Comparison of ENCODE assay signal across 20 cellular contexts in genomic region chrX:137823257-137823656, GRCh38.
DNase-seq lines count a peak whose midpoint lies in the region; ATAC-seq and TF ChIP-seq lines count a peak whose summit lies in the region.
"Had no signal": no experiment of that assay in that cellular context is flagged by ENCODE, and none has a peak within 500 bp of the region (broad histone marks: within the 10 kb centered on the region; RNA-seq: fewer than 3 reads in every experiment).

No MANE protein-coding gene starts in this region.

- H3K36me3 ChIP-seq in endodermal cell (ENCODE audit: control insufficient read depth, insufficient read depth, low read length) (no peaks in the 10 kb centered on the region), psoas muscle (ENCODE audit: insufficient read depth in 1 of 2, low read depth in 1 of 2) (no peaks in the 10 kb centered on the region), gastroesophageal sphincter (no peaks in the 10 kb centered on the region)

- H3K4me3 Mint-ChIP-seq in endodermal cell, result no peak overlapping the region
- H3K4me3 Mint-ChIP-seq: CD14-positive monocyte had no signal

- no peaks in the 10 kb centered on the region for H3K27me3 Mint-ChIP-seq in endodermal cell (ENCODE audit: insufficient read depth)

- no peak for TF ChIP-seq POLR2A in NB4 (IDR thresholded peaks at IDR 0.05; ENCODE audit: extremely low read depth, insufficient read length)
- no peak for TF ChIP-seq POLR2A in gastroesophageal sphincter (IDR thresholded peaks at IDR 0.05)

- no peak overlapping the region for H3K9ac ChIP-seq in endodermal cell (ENCODE audit: extremely low read depth, low read length, poor library complexity, severe bottlenecking)

- peak; percentile 14 for TF ChIP-seq CTCF in NB4 (IDR thresholded peaks at IDR 0.05; ENCODE audit: low read depth, low read length)
- TF ChIP-seq CTCF in endodermal cell (conservative IDR thresholded peaks at IDR 0.05), result peak; percentile 62
- peak; percentile 7 for TF ChIP-seq CTCF in psoas muscle (IDR thresholded peaks at IDR 0.05)
- TF ChIP-seq CTCF in gastroesophageal sphincter (IDR thresholded peaks at IDR 0.05), result no peak

- no CpG with 5 or more reads among the region's 1 CpG for WGBS in endodermal cell (ENCODE audit: insufficient coverage in 1 of 2, insufficient read length in 1 of 2), 2 experiments
- WGBS in psoas muscle, 3 donors, result 90 to 98% (median 93%) methylated on average over 1 of the region's 1 CpG
- WGBS in gastroesophageal sphincter (ENCODE audit: low coverage in 1 of 2), 2 donors, result 43 to 85% methylated on average over 1 of the region's 1 CpG

- intact Hi-C loops in psoas muscle (cut with DNase I), result no loop called here

- peak; percentile 8 for DNase-seq in DMS53 (lab: John Stamatoyannopoulos, UW)
- DNase-seq in DMS53 treated with DMSO at 0.1 percent for 48 hours (lab: John Stamatoyannopoulos, UW; ENCODE audit: unreplicated experiment), result no peak
- no peak for DNase-seq in NB4 (ENCODE audit: low read depth)
- no peak for DNase-seq in endodermal cell
- DNase-seq in psoas muscle, result no peak
- DNase-seq in activated effector memory CD4-positive, alpha-beta T cell treated with Interleukin-2 at 50 U/mL for 16 hours, result no peak
- DNase-seq in NCI-H128 (lab: John Stamatoyannopoulos, UW; ENCODE audit: unreplicated experiment), result no peak
- DNase-seq: COR-L47, DND-41, GDM1, HCEC 1CT, IMR-90, Kasumi-1, NCI-H1436 treated with DMSO at 0.1 percent for 48 hours, NCI-H2081, NCI-H524, OCI-M1 had no signal

- peaks cover 52% of the 10 kb centered on the region for H3K9me3 Mint-ChIP-seq in endodermal cell

- no peak overlapping the region for H3K4me3 ChIP-seq in NB4 (ENCODE audit: low read depth, low read length)
- no peak overlapping the region for H3K4me3 ChIP-seq in endodermal cell (ENCODE audit: low read length)
- no peak overlapping the region for H3K4me3 ChIP-seq in psoas muscle
- H3K4me3 ChIP-seq in gastroesophageal sphincter, result no peak overlapping the region
- H3K4me3 ChIP-seq: SK-N-MC had no signal

- no peak overlapping the region for H3K27ac ChIP-seq in endodermal cell (ENCODE audit: low read depth, low read length)
- no peak overlapping the region for H3K27ac ChIP-seq in psoas muscle
- H3K27ac ChIP-seq in gastroesophageal sphincter, result no peak overlapping the region
- H3K27ac ChIP-seq: SK-N-MC had no signal

- H3K4me1 Mint-ChIP-seq in endodermal cell, result peaks cover 4% of the 10 kb centered on the region
- H3K4me1 Mint-ChIP-seq: CD14-positive monocyte had no signal

- H3K4me1 ChIP-seq in endodermal cell (ENCODE audit: control insufficient read depth, insufficient read depth, low read length) (no peaks in the 10 kb centered on the region), psoas muscle (no peaks in the 10 kb centered on the region), gastroesophageal sphincter (no peaks in the 10 kb centered on the region)

- no peak overlapping the region for H3K27ac Mint-ChIP-seq in endodermal cell
- H3K27ac Mint-ChIP-seq: CD14-positive monocyte had no signal

- no peak for TF ChIP-seq EP300 in gastroesophageal sphincter (IDR thresholded peaks at IDR 0.05)

- ATAC-seq in psoas muscle, result no peak
- ATAC-seq in gastroesophageal sphincter, result no peak

- H3K27me3 ChIP-seq in endodermal cell (ENCODE audit: control insufficient read depth, insufficient read depth, low read length, poor library complexity, severe bottlenecking) (no peaks in the 10 kb centered on the region), psoas muscle (ENCODE audit: insufficient read depth in 3 of 3, low read length in 2 of 3) (no peaks in the 10 kb centered on the region), gastroesophageal sphincter (no peaks in the 10 kb centered on the region)

- H3K36me3 Mint-ChIP-seq in endodermal cell (ENCODE audit: low read depth), result peaks cover 8% of the 10 kb centered on the region
- H3K36me3 Mint-ChIP-seq: CD14-positive monocyte had no signal

- H3K9me3 ChIP-seq in endodermal cell (ENCODE audit: control insufficient read depth, low read length) (peaks cover 16% of the 10 kb centered on the region), psoas muscle (no peaks in the 10 kb centered on the region), gastroesophageal sphincter (no peaks in the 10 kb centered on the region)

Comparison
In these comparisons a context has a peak if more than half of its experiments do, and no peak if none do; other contexts are left out.
1. CTCF ChIP-seq: peak in NB4 (single experiment), endodermal cell (single experiment) and psoas muscle (single experiment); none in gastroesophageal sphincter (0 of 4).